ENCODE assay signal across 10 cellular contexts in the genomic region with DNA sequence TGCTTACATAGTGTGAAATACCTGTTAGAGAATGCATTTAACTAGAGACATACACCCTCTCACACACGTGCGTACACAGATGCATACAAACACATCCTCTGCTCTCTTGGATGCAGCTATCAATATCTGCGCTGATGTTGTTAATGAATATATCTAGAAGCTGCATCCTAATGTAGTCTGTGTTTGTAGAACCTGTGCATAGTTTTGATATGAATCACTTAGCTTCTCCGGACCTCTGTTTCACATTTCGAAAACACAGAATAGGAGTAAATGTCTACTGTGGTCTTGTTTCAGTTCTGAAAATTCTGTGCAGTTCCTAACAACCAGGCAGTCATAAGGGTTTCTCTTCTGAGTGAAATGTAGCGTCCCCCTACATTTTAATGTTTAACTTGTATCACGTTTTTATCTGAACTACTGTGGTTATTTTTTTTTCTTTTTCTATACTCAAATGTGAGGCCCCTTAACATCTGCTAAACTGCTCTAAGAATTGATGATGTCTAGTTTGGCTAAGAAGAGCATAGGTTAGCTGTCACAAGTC.
DNase-seq lines count a peak whose midpoint lies in the region; ATAC-seq, FAIRE-seq and TF ChIP-seq lines count a peak whose summit lies in the region.
"Had no signal": no experiment of that assay in that cellular context is flagged by ENCODE, and none has a peak within 500 bp of the region (broad histone marks: within the 10 kb centered on the region; RNA-seq: fewer than 3 reads in every experiment).

No MANE protein-coding gene starts in this region.

- H3K9me3 ChIP-seq in upper lobe of right lung = no peaks in the 10 kb centered on the region

- TF ChIP-seq CTCF in upper lobe of right lung (IDR thresholded peaks at IDR 0.05) = no peak

- H3K9me3 Mint-ChIP-seq in immature natural killer cell = no peaks in the 10 kb centered on the region

- H3K27me3 Mint-ChIP-seq in immature natural killer cell (ENCODE audit: low read depth in 3 of 3) = peaks cover 0 to 2% (median 0%) of the 10 kb centered on the region in 3 donors

- peaks cover 0 to 4% (median 3%) of the 10 kb centered on the region in 3 donors for H3K36me3 Mint-ChIP-seq in immature natural killer cell

- H3K4me3 ChIP-seq in upper lobe of right lung = no peak overlapping the region

- intact Hi-C loops in upper lobe of right lung (cut with DNase I) = no loop called here

- H3K27ac ChIP-seq in upper lobe of right lung = no peak overlapping the region

- H3K27me3 ChIP-seq in upper lobe of right lung = no peaks in the 10 kb centered on the region

- no peak for FAIRE-seq in RCC 7860 (lab: Jason Lieb, UNC)
- FAIRE-seq: TTC549 had no signal

- H3K4me1 Mint-ChIP-seq in immature natural killer cell = peaks cover 38 to 75% of the 10 kb centered on the region in 2 donors

- H3K4me1 ChIP-seq in upper lobe of right lung = peaks cover 32% of the 10 kb centered on the region

- H3K36me3 ChIP-seq in upper lobe of right lung = no peaks in the 10 kb centered on the region

- peak overlapping the region in 1 of 5 donors; percentile 34 for H3K4me3 Mint-ChIP-seq in immature natural killer cell

- ATAC-seq in GM18519 (IDR thresholded peaks at IDR 0.05; ENCODE audit: low FRiP score, unreplicated experiment) (peak; percentile 97), GM21786 (IDR thresholded peaks at IDR 0.05; ENCODE audit: unreplicated experiment) (peak; percentile 94), upper lobe of right lung (no peak)
- ATAC-seq: HCT116 had no signal

- DNase-seq in LHCN-M2 (ENCODE audit: low read depth) (peak; percentile 30), immature natural killer cell (no peak), RCC 7860 (ENCODE audit: low spot score) (no peak), upper lobe of right lung (no peak), COLO829 (ENCODE audit: low spot score) (no peak), 8988T (no peak)

- peak overlapping the region in 5 of 6 donors; percentile 1 to 80 (median 51) for H3K27ac Mint-ChIP-seq in immature natural killer cell
